Comparison of ENCODE assay signal across 20 cellular contexts in genomic region chr12:126404293-126404851, GRCh38.
"Had no signal": no experiment of that assay in that cellular context is flagged by ENCODE, and none has a peak within 500 bp of the region (broad histone marks: within the 10 kb centered on the region; RNA-seq: fewer than 3 reads in every experiment).

No MANE protein-coding gene starts in this region.

- H3K27me3 Mint-ChIP-seq: activated naive CD8-positive, alpha-beta T cell; natural killer cell treated with Interleukin-12 subunit alpha and Interleukin-12 subunit beta and Interleukin-15 and Interleukin-18, amount 100 ng/mL, for 72 hours; stimulated activated naive B cell treated with anti-CD40 and anti-IgM and Interleukin-4, amounts not matched to agents 10 μg/mL and 1 μg/mL and 100 μg/mL, for 72 hours; T-helper 17 cell had no signal

- H3K79me2 ChIP-seq: hepatocyte had no signal

- H3K4me2 ChIP-seq: hepatocyte had no signal

- ATAC-seq: body of pancreas; left lobe of liver; natural killer cell treated with Interleukin-12 subunit alpha and Interleukin-12 subunit beta and Interleukin-15 and Interleukin-18, amount 100 ng/mL, for 72 hours; stimulated activated naive B cell treated with anti-CD40 and anti-IgM and Interleukin-4, amounts not matched to agents 10 μg/mL and 1 μg/mL and 100 μg/mL, for 72 hours; T-helper 17 cell had no signal

- H3K4me1 ChIP-seq: body of pancreas, esophagus squamous epithelium, sigmoid colon, upper lobe of left lung had no signal

- H3K4me3 ChIP-seq: body of pancreas, esophagus squamous epithelium, hepatocyte, lung, sigmoid colon, thoracic aorta, upper lobe of left lung had no signal

- H3K36me3 ChIP-seq: esophagus squamous epithelium, sigmoid colon, thoracic aorta, upper lobe of left lung had no signal

- H3K27me3 ChIP-seq: body of pancreas, esophagus squamous epithelium, hepatocyte, sigmoid colon, upper lobe of left lung had no signal

- FAIRE-seq: endothelial cell of umbilical vein, islet of Langerhans had no signal

- H3K27ac ChIP-seq: body of pancreas, esophagus squamous epithelium, hepatocyte, sigmoid colon, thoracic aorta, upper lobe of left lung, VCaP had no signal

- H2AFZ ChIP-seq: hepatocyte had no signal

- DNase-seq: activated CD4-positive, alpha-beta T cell treated with anti-CD3 and anti-CD28 coated beads, Interleukin-2, amount 50 U/mL, for 1 hour; activated CD4-positive, CD25-positive, alpha-beta regulatory T cell treated with anti-CD3 and anti-CD28 coated beads, Interleukin-2, amount 50 U/mL, for 72 hours; activated gamma-delta T cell treated with Interleukin-2 at 50 U/mL for 16 hours; body of pancreas; dermis blood vessel endothelial cell; effector memory CD4-positive, alpha-beta T cell; esophagus squamous epithelium; sigmoid colon; stimulated activated naive B cell treated with anti-CD40 and anti-IgM and Interleukin-4, amounts not matched to agents 10 μg/mL and 1 μg/mL and 100 μg/mL, for 72 hours; T-helper 17 cell; upper lobe of left lung had no signal

- H3K4me3 Mint-ChIP-seq: activated naive CD8-positive, alpha-beta T cell; natural killer cell treated with Interleukin-12 subunit alpha and Interleukin-12 subunit beta and Interleukin-15 and Interleukin-18, amount 100 ng/mL, for 72 hours; stimulated activated naive B cell treated with anti-CD40 and anti-IgM and Interleukin-4, amounts not matched to agents 10 μg/mL and 1 μg/mL and 100 μg/mL, for 72 hours; T-helper 17 cell had no signal

- H3K4me1 Mint-ChIP-seq: stimulated activated naive B cell treated with anti-CD40 and anti-IgM and Interleukin-4, amounts not matched to agents 10 μg/mL and 1 μg/mL and 100 μg/mL, for 72 hours; T-helper 17 cell had no signal

- H3K27ac Mint-ChIP-seq: activated naive CD8-positive, alpha-beta T cell; natural killer cell treated with Interleukin-12 subunit alpha and Interleukin-12 subunit beta and Interleukin-15 and Interleukin-18, amount 100 ng/mL, for 72 hours; stimulated activated naive B cell treated with anti-CD40 and anti-IgM and Interleukin-4, amounts not matched to agents 10 μg/mL and 1 μg/mL and 100 μg/mL, for 72 hours; T-helper 17 cell had no signal

- H3K9me3 ChIP-seq: body of pancreas, esophagus squamous epithelium, thoracic aorta, upper lobe of left lung had no signal

- H3K36me3 Mint-ChIP-seq: activated naive CD8-positive, alpha-beta T cell; natural killer cell treated with Interleukin-12 subunit alpha and Interleukin-12 subunit beta and Interleukin-15 and Interleukin-18, amount 100 ng/mL, for 72 hours; stimulated activated naive B cell treated with anti-CD40 and anti-IgM and Interleukin-4, amounts not matched to agents 10 μg/mL and 1 μg/mL and 100 μg/mL, for 72 hours had no signal
